1 cellular context compared by ENCODE assay signal in the genomic region with DNA sequence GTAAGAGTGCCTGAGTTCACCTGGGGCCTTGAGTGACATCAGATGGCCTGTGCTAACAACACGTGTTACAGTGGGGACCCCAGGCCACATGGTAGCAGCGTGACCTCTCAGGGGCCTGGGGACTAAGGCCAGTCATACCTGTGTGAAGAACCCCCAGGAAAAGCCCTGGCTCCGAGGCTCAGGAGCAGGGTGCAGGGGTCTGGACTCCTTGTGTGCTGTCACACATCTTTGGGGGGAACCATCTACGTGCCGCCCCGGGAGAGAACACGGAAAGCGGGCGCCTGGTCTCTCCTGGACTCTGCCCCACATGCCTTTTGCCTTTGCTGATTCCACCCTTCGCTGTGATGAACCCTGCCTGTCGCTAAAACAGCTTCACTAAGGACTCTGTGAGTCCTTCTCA.
TF ChIP-seq lines count a peak whose summit lies in the region.

No MANE protein-coding gene starts in this region.

TF ChIP-seq in WTC11, 78 proteins besides CTCF, POLR2A, EP300 and RAD21 (continued from another document):
- TF ChIP-seq, protein P1, sequence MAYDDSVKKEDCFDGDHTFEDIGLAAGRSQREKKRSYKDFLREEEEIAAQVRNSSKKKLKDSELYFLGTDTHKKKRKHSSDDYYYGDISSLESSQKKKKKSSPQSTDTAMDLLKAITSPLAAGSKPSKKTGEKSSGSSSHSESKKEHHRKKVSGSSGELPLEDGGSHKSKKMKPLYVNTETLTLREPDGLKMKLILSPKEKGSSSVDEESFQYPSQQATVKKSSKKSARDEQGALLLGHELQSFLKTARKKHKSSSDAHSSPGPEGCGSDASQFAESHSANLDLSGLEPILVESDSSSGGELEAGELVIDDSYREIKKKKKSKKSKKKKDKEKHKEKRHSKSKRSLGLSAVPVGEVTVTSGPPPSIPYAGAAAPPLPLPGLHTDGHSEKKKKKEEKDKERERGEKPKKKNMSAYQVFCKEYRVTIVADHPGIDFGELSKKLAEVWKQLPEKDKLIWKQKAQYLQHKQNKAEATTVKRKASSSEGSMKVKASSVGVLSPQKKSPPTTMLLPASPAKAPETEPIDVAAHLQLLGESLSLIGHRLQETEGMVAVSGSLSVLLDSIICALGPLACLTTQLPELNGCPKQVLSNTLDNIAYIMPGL (CRISPR knock-in tag; IDR thresholded peaks at IDR 0.05) = no peak
- TF ChIP-seq, protein P2, sequence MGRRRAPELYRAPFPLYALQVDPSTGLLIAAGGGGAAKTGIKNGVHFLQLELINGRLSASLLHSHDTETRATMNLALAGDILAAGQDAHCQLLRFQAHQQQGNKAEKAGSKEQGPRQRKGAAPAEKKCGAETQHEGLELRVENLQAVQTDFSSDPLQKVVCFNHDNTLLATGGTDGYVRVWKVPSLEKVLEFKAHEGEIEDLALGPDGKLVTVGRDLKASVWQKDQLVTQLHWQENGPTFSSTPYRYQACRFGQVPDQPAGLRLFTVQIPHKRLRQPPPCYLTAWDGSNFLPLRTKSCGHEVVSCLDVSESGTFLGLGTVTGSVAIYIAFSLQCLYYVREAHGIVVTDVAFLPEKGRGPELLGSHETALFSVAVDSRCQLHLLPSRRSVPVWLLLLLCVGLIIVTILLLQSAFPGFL (CRISPR knock-in tag; IDR thresholded peaks at IDR 0.05; ENCODE audit: borderline replicate concordance) = no peak
- TF ChIP-seq JAZF1 (CRISPR knock-in tag; IDR thresholded peaks at IDR 0.05) (no peak), GTF2I (CRISPR knock-in tag; conservative IDR thresholded peaks at IDR 0.05) (no peak), FOXP1 (CRISPR knock-in tag; IDR thresholded peaks at IDR 0.05; ENCODE audit: borderline replicate concordance) (no peak)
- TF ChIP-seq, protein P3, sequence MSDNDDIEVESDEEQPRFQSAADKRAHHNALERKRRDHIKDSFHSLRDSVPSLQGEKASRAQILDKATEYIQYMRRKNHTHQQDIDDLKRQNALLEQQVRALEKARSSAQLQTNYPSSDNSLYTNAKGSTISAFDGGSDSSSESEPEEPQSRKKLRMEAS (CRISPR knock-in tag; IDR thresholded peaks at IDR 0.05) = no peak
TF ChIP-seq in WTC11: peak in this region for 0.
